14 cellular contexts compared by ENCODE assay signal in genomic region chr7:128056901-128057300, GRCh38. TPM values are rescaled to one million over a fixed set of nuclear protein-coding genes. Genes with fewer than 3 reads are reported as not detected.
DNase-seq lines count a peak whose midpoint lies in the region; ATAC-seq and TF ChIP-seq lines count a peak whose summit lies in the region.
"Had no signal": no experiment of that assay in that cellular context is flagged by ENCODE, and none has a peak within 500 bp of the region (broad histone marks: within the 10 kb centered on the region; RNA-seq: fewer than 3 reads in every experiment).

No MANE protein-coding gene starts in this region.

- no peaks in the 10 kb centered on the region for H3K36me3 ChIP-seq in smooth muscle cell (ENCODE audit: low read depth)
- H3K36me3 ChIP-seq: right lobe of liver had no signal

- peak overlapping the region; percentile 54 for H3K4me2 ChIP-seq in smooth muscle cell

- H3K9me3 ChIP-seq in smooth muscle cell (replicated peaks; ENCODE audit: low read depth): no peaks in the 10 kb centered on the region
- H3K9me3 ChIP-seq: body of pancreas, right lobe of liver had no signal

- DNase-seq in GM04504 (ENCODE audit: low read depth): peak; percentile 40
- DNase-seq in fibroblast of peridontal ligament (ENCODE audit: extremely low read depth): peak; percentile 78
- no peak for DNase-seq in smooth muscle cell (lab: John Stamatoyannopoulos, UW; ENCODE audit: unreplicated experiment)
- no peak for DNase-seq in NCI-H187 treated with DMSO at 0.1 percent for 48 hours (lab: John Stamatoyannopoulos, UW)
- no peak for DNase-seq in activated CD8-positive, alpha-beta memory T cell treated with anti-CD3 and anti-CD28 coated beads, Interleukin-2, amount 50 U/mL, for 48 hours
- DNase-seq: activated CD4-positive, alpha-beta T cell treated with anti-CD3 and anti-CD28 coated beads for 36 hours; body of pancreas; effector memory CD4-positive, alpha-beta T cell; NCI-H1092; NCI-H345; nephron progenitor cell; right lobe of liver had no signal

- H3K4me3 ChIP-seq in smooth muscle cell: no peak overlapping the region
- H3K4me3 ChIP-seq: body of pancreas, right lobe of liver had no signal

- ATAC-seq in SK-N-SH treated with all-trans-retinoic acid at 6 μM for 48 hours (peak; percentile 94), HG03196 (IDR thresholded peaks at IDR 0.05; ENCODE audit: unreplicated experiment) (no peak)
- ATAC-seq: activated CD4-positive, alpha-beta T cell treated with anti-CD3 and anti-CD28 coated beads for 36 hours; body of pancreas had no signal

- peaks cover 10% of the 10 kb centered on the region for H3K4me1 ChIP-seq in smooth muscle cell (ENCODE audit: low read depth)
- H3K4me1 ChIP-seq: right lobe of liver had no signal

- H3K79me2 ChIP-seq in smooth muscle cell (ENCODE audit: low read depth): no peaks in the 10 kb centered on the region

- no peaks in the 10 kb centered on the region for H3K27me3 ChIP-seq in smooth muscle cell (ENCODE audit: low read depth)
- H3K27me3 ChIP-seq: body of pancreas, right lobe of liver had no signal

- no peak for TF ChIP-seq CTCF in smooth muscle cell (IDR thresholded peaks at IDR 0.05; ENCODE audit: borderline replicate concordance, insufficient read depth, poor library complexity, severe bottlenecking)

- no peaks in the 10 kb centered on the region for H3F3A ChIP-seq in smooth muscle cell (ENCODE audit: low read depth)

- no peak overlapping the region for H3K9ac ChIP-seq in smooth muscle cell (ENCODE audit: low read depth)

- H2AFZ ChIP-seq in smooth muscle cell (ENCODE audit: low read depth): no peak overlapping the region

- H3K27ac ChIP-seq in smooth muscle cell (ENCODE audit: low read depth): peak overlapping the region; percentile 56
- H3K27ac ChIP-seq: body of pancreas, right lobe of liver had no signal

- WGBS in smooth muscle cell (ENCODE audit: low lambda C conversion rate): 20% methylated on average over 8 of the region's 8 CpGs

- H4K20me1 ChIP-seq in smooth muscle cell (ENCODE audit: low read depth): peaks cover 100% of the 10 kb centered on the region

TF ChIP-seq in SK-N-SH treated with all-trans-retinoic acid at 6 μM for 48 hours, 23 proteins besides CTCF, POLR2A, EP300 and RAD21:
- TF ChIP-seq TSHZ2 (CRISPR knock-in tag; IDR thresholded peaks at IDR 0.05) (no peak), CREB5 (CRISPR knock-in tag; IDR thresholded peaks at IDR 0.05; ENCODE audit: low read depth) (no peak), ISL1 (CRISPR knock-in tag; IDR thresholded peaks at IDR 0.05) (peak; percentile 42; the same call in 1 of the 2 replicates)

RNA-seq across cellular contexts. Expression of gene LRRC4, which starts 25.7 kb away (rescaled TPM):
- total RNA-seq in smooth muscle cell: not detected in 2 replicates
- polyA plus RNA-seq in smooth muscle cell: 0.25 TPM in 1 of 2 replicates, not detected in the other

Comparison
In these comparisons a context has a peak if more than half of its experiments do, and no peak if none do; other contexts are left out.
1. DNase-seq: peak in GM04504 (single experiment) and fibroblast of peridontal ligament (single experiment); none in smooth muscle cell (single experiment), NCI-H187 treated with DMSO at 0.1 percent for 48 hours (single experiment) and activated CD8-positive, alpha-beta memory T cell treated with anti-CD3 and anti-CD28 coated beads, Interleukin-2, amount 50 U/mL, for 48 hours (single experiment).